Comparison of ENCODE assay signal across 15 cellular contexts in the genomic region with DNA sequence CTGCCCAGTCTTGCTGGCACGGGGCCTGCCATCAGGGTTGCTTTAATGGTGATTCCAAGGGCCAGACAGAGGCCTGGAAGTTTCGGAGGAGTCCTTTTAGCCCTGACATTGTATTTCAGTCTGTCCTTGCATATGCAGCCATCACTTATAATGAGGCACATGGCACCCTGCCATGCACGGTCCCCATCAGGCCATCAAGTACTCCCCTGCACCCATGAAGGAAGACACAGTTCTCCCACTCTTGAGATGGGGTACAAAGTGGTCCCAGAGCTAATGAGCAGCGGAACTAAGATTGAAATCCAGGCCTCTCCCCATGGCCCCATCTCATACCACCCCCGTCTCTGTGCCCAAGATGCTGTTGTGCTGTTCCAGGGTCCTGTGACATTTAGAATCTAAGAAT.
DNase-seq lines count a peak whose midpoint lies in the region; ATAC-seq and TF ChIP-seq lines count a peak whose summit lies in the region.
"Had no signal": no experiment of that assay in that cellular context is flagged by ENCODE, and none has a peak within 500 bp of the region (broad histone marks: within the 10 kb centered on the region; RNA-seq: fewer than 3 reads in every experiment).

No MANE protein-coding gene starts in this region.

- H2AFZ ChIP-seq in hepatocyte = no peak overlapping the region
- H2AFZ ChIP-seq: GM23338 had no signal

- no peak for ATAC-seq in right cardiac atrium
- ATAC-seq: GM23338 had no signal

- H3K4me3 Mint-ChIP-seq in osteocyte (ENCODE audit: unreplicated experiment) = no peak overlapping the region
- H3K4me3 Mint-ChIP-seq in activated CD4-positive, alpha-beta memory T cell treated with anti-CD3 and anti-CD28 coated beads for 36 hours = no peak overlapping the region
- H3K4me3 Mint-ChIP-seq: CD4-positive, alpha-beta T cell; GM23338 had no signal

- no peak overlapping the region for H3K27ac Mint-ChIP-seq in osteocyte (ENCODE audit: unreplicated experiment)
- no peak overlapping the region for H3K27ac Mint-ChIP-seq in activated CD4-positive, alpha-beta memory T cell treated with anti-CD3 and anti-CD28 coated beads for 36 hours
- H3K27ac Mint-ChIP-seq: CD4-positive, alpha-beta T cell; GM23338 had no signal

- TF ChIP-seq CTCF in right atrium auricular region (IDR thresholded peaks at IDR 0.05) (no peak), osteocyte (IDR thresholded peaks at IDR 0.05) (no peak), hepatocyte (IDR thresholded peaks at IDR 0.05; ENCODE audit: poor library complexity) (no peak)

- H3K36me3 Mint-ChIP-seq in osteocyte (ENCODE audit: unreplicated experiment) = no peaks in the 10 kb centered on the region
- H3K36me3 Mint-ChIP-seq in activated CD4-positive, alpha-beta memory T cell treated with anti-CD3 and anti-CD28 coated beads for 36 hours = no peaks in the 10 kb centered on the region

- no peaks in the 10 kb centered on the region for H3K79me2 ChIP-seq in hepatocyte

- no peaks in the 10 kb centered on the region for H4K20me1 ChIP-seq in hepatocyte (ENCODE audit: insufficient read depth, poor library complexity, severe bottlenecking)

- 87% methylated on average over 5 of the region's 5 CpGs for whole genome bisulfite sequencing in right cardiac atrium
- WGBS in hepatocyte (ENCODE audit: low lambda C conversion rate, missing lambda C conversion rate) = 89% methylated on average over 5 of the region's 5 CpGs

- H3K4me2 ChIP-seq in hepatocyte = no peak overlapping the region
- H3K4me2 ChIP-seq: GM23338 had no signal

- H3K27me3 ChIP-seq in right atrium auricular region (no peaks in the 10 kb centered on the region), right cardiac atrium (ENCODE audit: control insufficient read depth, insufficient read depth) (no peaks in the 10 kb centered on the region), hepatocyte (peaks cover 7% of the 10 kb centered on the region)

- POLR2A ChIA-PET in activated CD4-positive, alpha-beta memory T cell treated with anti-CD3 and anti-CD28 coated beads for 36 hours (lab: Charles Lee) = no interaction called here

- no peaks in the 10 kb centered on the region for H3K4me1 Mint-ChIP-seq in osteocyte (ENCODE audit: unreplicated experiment)
- no peaks in the 10 kb centered on the region for H3K4me1 Mint-ChIP-seq in activated CD4-positive, alpha-beta memory T cell treated with anti-CD3 and anti-CD28 coated beads for 36 hours (ENCODE audit: low read depth)

- no peaks in the 10 kb centered on the region for H3K9me3 Mint-ChIP-seq in osteocyte (ENCODE audit: unreplicated experiment)
- no peaks in the 10 kb centered on the region for H3K9me3 Mint-ChIP-seq in activated CD4-positive, alpha-beta memory T cell treated with anti-CD3 and anti-CD28 coated beads for 36 hours
- H3K9me3 Mint-ChIP-seq: CD4-positive, alpha-beta T cell; GM23338 had no signal

- H3K36me3 ChIP-seq in right atrium auricular region (no peaks in the 10 kb centered on the region), hepatocyte (replicated peaks; ENCODE audit: insufficient read depth, low read depth) (no peaks in the 10 kb centered on the region)

- H3K9me3 ChIP-seq in right atrium auricular region (no peaks in the 10 kb centered on the region), right cardiac atrium (ENCODE audit: control insufficient read depth, low read length) (no peaks in the 10 kb centered on the region), hepatocyte (ENCODE audit: low read depth) (no peaks in the 10 kb centered on the region)

- H3K27ac ChIP-seq in right atrium auricular region = no peak overlapping the region
- H3K27ac ChIP-seq in right cardiac atrium (ENCODE audit: low read length) = no peak overlapping the region
- H3K27ac ChIP-seq in hepatocyte = no peak overlapping the region

- no peaks in the 10 kb centered on the region for H3K9me2 ChIP-seq in hepatocyte (replicated peaks; ENCODE audit: insufficient read depth)

- CTCF ChIA-PET in activated CD4-positive, alpha-beta memory T cell treated with anti-CD3 and anti-CD28 coated beads for 36 hours (lab: Charles Lee) = no interaction called here

- intact Hi-C loops in right cardiac atrium (cut with DNase I) = no loop called here
- intact Hi-C loops in activated CD4-positive, alpha-beta memory T cell treated with anti-CD3 and anti-CD28 coated beads for 36 hours (cut with micrococcal nuclease) = no loop called here

- H3K4me1 ChIP-seq in right atrium auricular region = no peaks in the 10 kb centered on the region
- H3K4me1 ChIP-seq in right cardiac atrium (ENCODE audit: control insufficient read depth, insufficient read depth, low read length) = no peaks in the 10 kb centered on the region
- no peaks in the 10 kb centered on the region for H3K4me1 ChIP-seq in hepatocyte (ENCODE audit: insufficient read depth)

- peak; percentile 51 for DNase-seq in right atrium auricular region (ENCODE audit: low spot score)
- no peak for DNase-seq in right cardiac atrium
- DNase-seq in activated CD8-positive, alpha-beta memory T cell treated with anti-CD3 and anti-CD28 coated beads, Interleukin-2, amount 50 U/mL, for 48 hours = peak; percentile 23
- peak; percentile 67 for DNase-seq in osteocyte (ENCODE audit: extremely low spot score, unreplicated experiment)
- no peak for DNase-seq in hepatocyte (ENCODE audit: low spot score)
- no peak for DNase-seq in activated CD4-positive, alpha-beta memory T cell treated with anti-CD3 and anti-CD28 coated beads for 36 hours
- no peak for DNase-seq in GM03348 (ENCODE audit: low spot score)
- DNase-seq: 8988T; AML-193; C1 segment of cervical spinal cord; Calu3; CD4-positive, alpha-beta T cell; DMS79; H7 had no signal

- H3K4me3 ChIP-seq in right atrium auricular region (no peak overlapping the region), right cardiac atrium (ENCODE audit: low read length) (no peak overlapping the region), hepatocyte (no peak overlapping the region)
- H3K4me3 ChIP-seq: GM23338 had no signal

- H3K27me3 Mint-ChIP-seq in osteocyte (ENCODE audit: unreplicated experiment) = no peaks in the 10 kb centered on the region
- peaks cover 6% of the 10 kb centered on the region for H3K27me3 Mint-ChIP-seq in activated CD4-positive, alpha-beta memory T cell treated with anti-CD3 and anti-CD28 coated beads for 36 hours

Comparison
In these comparisons a context has a peak if more than half of its experiments do, and no peak if none do; other contexts are left out.
1. DNase-seq: peak in right atrium auricular region (single experiment), activated CD8-positive, alpha-beta memory T cell treated with anti-CD3 and anti-CD28 coated beads, Interleukin-2, amount 50 U/mL, for 48 hours (single experiment) and osteocyte (single experiment); none in right cardiac atrium (0 of 3), hepatocyte (single experiment), activated CD4-positive, alpha-beta memory T cell treated with anti-CD3 and anti-CD28 coated beads for 36 hours (single experiment) and GM03348 (single experiment).